24 cellular contexts compared by ENCODE assay signal in genomic region chr2:183532514-183532913, GRCh38.
DNase-seq lines count a peak whose midpoint lies in the region; ATAC-seq, FAIRE-seq and TF ChIP-seq lines count a peak whose summit lies in the region.
"Had no signal": no experiment of that assay in that cellular context is flagged by ENCODE, and none has a peak within 500 bp of the region (broad histone marks: within the 10 kb centered on the region; RNA-seq: fewer than 3 reads in every experiment).

No MANE protein-coding gene starts in this region.

- H3K4me3 ChIP-seq in astrocyte (ENCODE audit: insufficient read depth, low read depth, low read length) (no peak overlapping the region), smooth muscle cell (no peak overlapping the region)
- H3K4me3 ChIP-seq: lower lobe of right lung, right lobe of liver, thoracic aorta had no signal

- H3K79me2 ChIP-seq in astrocyte (ENCODE audit: insufficient read depth, low read length) (no peaks in the 10 kb centered on the region), smooth muscle cell (ENCODE audit: low read depth) (no peaks in the 10 kb centered on the region)

- H3K9ac ChIP-seq in astrocyte (ENCODE audit: low read length) (no peak overlapping the region), smooth muscle cell (ENCODE audit: low read depth) (no peak overlapping the region)

- H3K36me3 Mint-ChIP-seq in astrocyte (ENCODE audit: low read depth, unreplicated experiment) = no peaks in the 10 kb centered on the region
- H3K36me3 Mint-ChIP-seq: activated CD8-positive, alpha-beta memory T cell treated with anti-CD3 and anti-CD28 coated beads, Interleukin-2, amount 10 ng/mL, durations not matched to agents 7 days and 5 days; activated naive CD4-positive, alpha-beta T cell treated with anti-CD3 and anti-CD28 coated beads, Interleukin-2, amount 10 ng/mL, durations not matched to agents 7 days and 5 days had no signal

- H3K4me1 Mint-ChIP-seq in astrocyte (ENCODE audit: low read depth, unreplicated experiment) = peaks cover 3% of the 10 kb centered on the region
- H3K4me1 Mint-ChIP-seq: activated CD8-positive, alpha-beta memory T cell treated with anti-CD3 and anti-CD28 coated beads, Interleukin-2, amount 10 ng/mL, durations not matched to agents 7 days and 5 days; activated naive CD4-positive, alpha-beta T cell treated with anti-CD3 and anti-CD28 coated beads, Interleukin-2, amount 10 ng/mL, durations not matched to agents 7 days and 5 days had no signal

- no peaks in the 10 kb centered on the region for H3K27me3 Mint-ChIP-seq in astrocyte (ENCODE audit: low read depth, unreplicated experiment)
- H3K27me3 Mint-ChIP-seq: activated CD8-positive, alpha-beta memory T cell treated with anti-CD3 and anti-CD28 coated beads, Interleukin-2, amount 10 ng/mL, durations not matched to agents 7 days and 5 days; activated naive CD4-positive, alpha-beta T cell treated with anti-CD3 and anti-CD28 coated beads, Interleukin-2, amount 10 ng/mL, durations not matched to agents 7 days and 5 days; dendritic cell treated with granulocyte-macrophage colony-stimulating factor and Interleukin-4, amounts not matched to agents 40 ng/mL and 50 ng/mL, for 4 days had no signal

- H4K20me1 ChIP-seq in astrocyte (ENCODE audit: insufficient read depth, low read length) = no peaks in the 10 kb centered on the region
- H4K20me1 ChIP-seq in smooth muscle cell (ENCODE audit: low read depth) = no peaks in the 10 kb centered on the region

- H3K27me3 ChIP-seq in astrocyte (ENCODE audit: insufficient read depth, low read length) (no peaks in the 10 kb centered on the region), smooth muscle cell (ENCODE audit: low read depth) (no peaks in the 10 kb centered on the region)
- H3K27me3 ChIP-seq: right lobe of liver had no signal

- H3K36me3 ChIP-seq in astrocyte (ENCODE audit: insufficient read depth, low read length) = no peaks in the 10 kb centered on the region
- no peaks in the 10 kb centered on the region for H3K36me3 ChIP-seq in smooth muscle cell (ENCODE audit: low read depth)
- H3K36me3 ChIP-seq: lower lobe of right lung, right lobe of liver, thoracic aorta had no signal

- H3K27ac Mint-ChIP-seq in astrocyte (ENCODE audit: unreplicated experiment) = no peak overlapping the region
- H3K27ac Mint-ChIP-seq: activated CD8-positive, alpha-beta memory T cell treated with anti-CD3 and anti-CD28 coated beads, Interleukin-2, amount 10 ng/mL, durations not matched to agents 7 days and 5 days; activated naive CD4-positive, alpha-beta T cell treated with anti-CD3 and anti-CD28 coated beads, Interleukin-2, amount 10 ng/mL, durations not matched to agents 7 days and 5 days; activated T-cell treated with anti-CD3 and anti-CD28 coated beads, Interleukin-2, amount 50 U/mL, for 72 hours; dendritic cell treated with granulocyte-macrophage colony-stimulating factor and Interleukin-4, amounts not matched to agents 40 ng/mL and 50 ng/mL, for 4 days; HFFc6 had no signal

- ATAC-seq in GM21381 (IDR thresholded peaks at IDR 0.05; ENCODE audit: unreplicated experiment) = no peak
- ATAC-seq: activated CD8-positive, alpha-beta memory T cell treated with anti-CD3 and anti-CD28 coated beads, Interleukin-2, amount 10 ng/mL, durations not matched to agents 7 days and 5 days; activated T-cell treated with anti-CD3 and anti-CD28 coated beads, Interleukin-2, amount 50 U/mL, for 72 hours; lower lobe of right lung; right lobe of liver; stimulated activated naive CD8-positive, alpha-beta T cell treated with anti-CD3 and anti-CD28 coated beads, Interleukin-15, Interleukin-2, amounts not matched to agents 100 U/mL and 50 U/mL, for 24 hours had no signal

- FAIRE-seq in astrocyte (lab: Jason Lieb, UNC) (no peak), HTR-8/SVneo (lab: Jason Lieb, UNC) (no peak)
- FAIRE-seq: keratinocyte had no signal

- H2AFZ ChIP-seq in astrocyte (ENCODE audit: low read depth, low read length) (no peak overlapping the region), smooth muscle cell (ENCODE audit: low read depth) (no peak overlapping the region)

- 8% methylated on average over 3 of the region's 3 CpGs for WGBS in smooth muscle cell (ENCODE audit: low lambda C conversion rate)

- peak; percentile 49 for DNase-seq in HT-29 (ENCODE audit: low spot score)
- DNase-seq in astrocyte (ENCODE audit: low read depth) = peak; percentile 4
- peak; percentile 86 for DNase-seq in iPS DF 4.7 (ENCODE audit: extremely low read depth, low spot score)
- no peak for DNase-seq in smooth muscle cell (lab: John Stamatoyannopoulos, UW; ENCODE audit: unreplicated experiment)
- no peak for DNase-seq in HTR-8/SVneo (ENCODE audit: insufficient read length, low spot score)
- DNase-seq in NCI-H2227 (lab: John Stamatoyannopoulos, UW; ENCODE audit: unreplicated experiment) = no peak
- DNase-seq: activated CD4-positive, alpha-beta T cell treated with anti-CD3 and anti-CD28 coated beads, Interleukin-2, amount 50 U/mL, for 1 hour; activated CD8-positive, alpha-beta memory T cell treated with anti-CD3 and anti-CD28 coated beads, Interleukin-2, amount 10 ng/mL, durations not matched to agents 7 days and 5 days; activated naive CD4-positive, alpha-beta T cell treated with anti-CD3 and anti-CD28 coated beads, Interleukin-2, amount 10 ng/mL, durations not matched to agents 7 days and 5 days; activated T-cell treated with anti-CD3 and anti-CD28 coated beads, Interleukin-2, amount 50 U/mL, for 72 hours; HFFc6; KBM-7; lower lobe of right lung; NCI-H1694; NCI-H2227 treated with DMSO at 0.1 percent for 48 hours; right lobe of liver; Right ventricle myocardium superior; stimulated activated naive CD8-positive, alpha-beta T cell treated with anti-CD3 and anti-CD28 coated beads, Interleukin-15, Interleukin-2, amounts not matched to agents 100 U/mL and 50 U/mL, for 24 hours; T-helper 9 cell had no signal

- H3K4me2 ChIP-seq in astrocyte (ENCODE audit: low read length) (no peak overlapping the region), smooth muscle cell (peak overlapping the region; percentile 42)

- no peak for TF ChIP-seq CTCF in astrocyte (IDR thresholded peaks at IDR 0.05; ENCODE audit: insufficient read depth, low read depth, low read length)
- no peak for TF ChIP-seq CTCF in smooth muscle cell (IDR thresholded peaks at IDR 0.05; ENCODE audit: borderline replicate concordance, insufficient read depth, poor library complexity, severe bottlenecking)

- no peaks in the 10 kb centered on the region for H3K9me3 ChIP-seq in astrocyte (ENCODE audit: insufficient read depth, low read depth, low read length)
- no peaks in the 10 kb centered on the region for H3K9me3 ChIP-seq in smooth muscle cell (replicated peaks; ENCODE audit: low read depth)
- H3K9me3 ChIP-seq: lower lobe of right lung, right lobe of liver, thoracic aorta had no signal

- H3K4me3 Mint-ChIP-seq in astrocyte (ENCODE audit: unreplicated experiment) = no peak overlapping the region
- H3K4me3 Mint-ChIP-seq: activated CD8-positive, alpha-beta memory T cell treated with anti-CD3 and anti-CD28 coated beads, Interleukin-2, amount 10 ng/mL, durations not matched to agents 7 days and 5 days; activated naive CD4-positive, alpha-beta T cell treated with anti-CD3 and anti-CD28 coated beads, Interleukin-2, amount 10 ng/mL, durations not matched to agents 7 days and 5 days; activated T-cell treated with anti-CD3 and anti-CD28 coated beads, Interleukin-2, amount 50 U/mL, for 72 hours; dendritic cell treated with granulocyte-macrophage colony-stimulating factor and Interleukin-4, amounts not matched to agents 40 ng/mL and 50 ng/mL, for 4 days; HFFc6 had no signal

- no peaks in the 10 kb centered on the region for H3K9me3 Mint-ChIP-seq in astrocyte (ENCODE audit: unreplicated experiment)

- H3K27ac ChIP-seq in astrocyte (ENCODE audit: low read depth, low read length) = no peak overlapping the region
- H3K27ac ChIP-seq in smooth muscle cell (ENCODE audit: low read depth) = no peak overlapping the region
- H3K27ac ChIP-seq: C4-2B, lower lobe of right lung, right lobe of liver, thoracic aorta had no signal

- no peaks in the 10 kb centered on the region for H3F3A ChIP-seq in smooth muscle cell (ENCODE audit: low read depth)

- no peaks in the 10 kb centered on the region for H3K4me1 ChIP-seq in astrocyte (ENCODE audit: insufficient read depth, low read length)
- H3K4me1 ChIP-seq in smooth muscle cell (ENCODE audit: low read depth) = no peaks in the 10 kb centered on the region
- H3K4me1 ChIP-seq: lower lobe of right lung, right lobe of liver had no signal

Comparison
In these comparisons a context has a peak if more than half of its experiments do, and no peak if none do; other contexts are left out.
1. DNase-seq: peak in HT-29 (single experiment), astrocyte (single experiment) and iPS DF 4.7 (single experiment); none in smooth muscle cell (single experiment), HTR-8/SVneo (single experiment) and NCI-H2227 (single experiment).